In genomic region chr9:5429873-5430564, GRCh38 we compare ENCODE assay signal across 21 cellular contexts.
"Had no signal": no experiment of that assay in that cellular context is flagged by ENCODE, and none has a peak within 500 bp of the region (broad histone marks: within the 10 kb centered on the region; RNA-seq: fewer than 3 reads in every experiment).

No MANE protein-coding gene starts in this region.

- H3K27ac ChIP-seq: breast epithelium, left ventricle myocardium inferior, neutrophil, ovary, right lobe of liver, skin epidermis, testis, uterus had no signal

- ATAC-seq: activated CD8-positive, alpha-beta T cell treated with anti-CD3 and anti-CD28 coated beads, Interleukin-2, amount 10 ng/mL, durations not matched to agents 7 days and 5 days; activated T-helper 17 cell treated with anti-CD3 and anti-CD28 coated beads, Interleukin-2, amount 50 U/mL, for 72 hours; right lobe of liver; stimulated activated naive CD8-positive, alpha-beta T cell treated with anti-CD3 and anti-CD28 coated beads, Interleukin-15, amount 100 ng/mL, for 72 hours had no signal

- H3K9me3 Mint-ChIP-seq: activated naive CD8-positive, alpha-beta T cell treated with anti-CD3 and anti-CD28 coated beads for 36 hours; activated T-helper 17 cell treated with anti-CD3 and anti-CD28 coated beads, Interleukin-2, amount 50 U/mL, for 72 hours had no signal

- H3K4me1 Mint-ChIP-seq: mesothelial cell of epicardium, nephron had no signal

- H3K36me3 ChIP-seq: breast epithelium, ovary, right lobe of liver, uterus had no signal

- H3K27me3 ChIP-seq: breast epithelium, neutrophil, ovary, right lobe of liver, testis, uterus had no signal

- H3K27me3 Mint-ChIP-seq: activated naive CD8-positive, alpha-beta T cell treated with anti-CD3 and anti-CD28 coated beads for 36 hours; activated T-helper 17 cell treated with anti-CD3 and anti-CD28 coated beads, Interleukin-2, amount 50 U/mL, for 72 hours; stimulated activated naive CD8-positive, alpha-beta T cell treated with anti-CD3 and anti-CD28 coated beads, Interleukin-15, amount 100 ng/mL, for 72 hours had no signal

- DNase-seq: activated CD4-positive, alpha-beta T cell treated with anti-CD3 and anti-CD28 coated beads for 1 hour; activated CD4-positive, alpha-beta T cell treated with anti-CD3 and anti-CD28 coated beads, Interleukin-2, amount 50 U/mL, for 1 hour; activated CD8-positive, alpha-beta T cell treated with anti-CD3 and anti-CD28 coated beads, Interleukin-2, amount 10 ng/mL, durations not matched to agents 7 days and 5 days; activated naive CD8-positive, alpha-beta T cell treated with anti-CD3 and anti-CD28 coated beads for 36 hours; activated T-cell treated with anti-CD3 and anti-CD28 coated beads, Interleukin-2, amount 50 U/mL, for 1 hour; cerebellar nuclear complex; cortex of kidney; kidney glomerular epithelial cell; left ventricle myocardium inferior; ovary; right lobe of liver; stimulated activated CD4-positive, alpha-beta T cell treated with anti-CD3 and anti-CD28 coated beads, Interleukin-1b, Interleukin-23, amount 100 ng/mL, for 48 hours; stimulated activated naive CD8-positive, alpha-beta T cell treated with anti-CD3 and anti-CD28 coated beads, Interleukin-15, amount 100 ng/mL, for 72 hours; testis; uterus had no signal

- H3K9me3 ChIP-seq: breast epithelium, left ventricle myocardium inferior, neutrophil, right lobe of liver, testis, uterus had no signal

- H3K4me3 Mint-ChIP-seq: activated CD8-positive, alpha-beta T cell treated with anti-CD3 and anti-CD28 coated beads, Interleukin-2, amount 10 ng/mL, durations not matched to agents 7 days and 5 days; activated naive CD8-positive, alpha-beta T cell treated with anti-CD3 and anti-CD28 coated beads for 36 hours; activated T-helper 17 cell treated with anti-CD3 and anti-CD28 coated beads, Interleukin-2, amount 50 U/mL, for 72 hours; mesothelial cell of epicardium; nephron; stimulated activated naive CD8-positive, alpha-beta T cell treated with anti-CD3 and anti-CD28 coated beads, Interleukin-15, amount 100 ng/mL, for 72 hours had no signal

- H3K4me1 ChIP-seq: breast epithelium, left ventricle myocardium inferior, right lobe of liver, testis, uterus had no signal

- H3K27ac Mint-ChIP-seq: activated CD8-positive, alpha-beta T cell treated with anti-CD3 and anti-CD28 coated beads, Interleukin-2, amount 10 ng/mL, durations not matched to agents 7 days and 5 days; activated naive CD8-positive, alpha-beta T cell treated with anti-CD3 and anti-CD28 coated beads for 36 hours; mesothelial cell of epicardium; nephron; stimulated activated naive CD8-positive, alpha-beta T cell treated with anti-CD3 and anti-CD28 coated beads, Interleukin-15, amount 100 ng/mL, for 72 hours had no signal

- H3K4me3 ChIP-seq: breast epithelium, left ventricle myocardium inferior, ovary, right lobe of liver, skin epidermis, testis, uterus had no signal
